In genomic region chr11:64803163-64803845, GRCh38 we compare ENCODE assay signal across 8 cellular contexts. TPM values are rescaled to one million over a fixed set of nuclear protein-coding genes. Genes with fewer than 3 reads are reported as not detected.
DNase-seq lines count a peak whose midpoint lies in the region; ATAC-seq and TF ChIP-seq lines count a peak whose summit lies in the region.

Gene MAP4K2, minus strand, starts transcription at chr11:64803214. Its CDS starts 65 bp downstream, at chr11:64803149.

- TF ChIP-seq CTCF in PC-9 (conservative IDR thresholded peaks at IDR 0.05) = peak; percentile 47; the same call in 1 of the 2 replicates

- peak within 1 kb of the TSS; percentile 89 to 100 (median 97) for H3K4me2 ChIP-seq in BLaER1 treated with 17β-estradiol and CSF1 and Interleukin-3, amounts not matched to agents 10 nM and 100 nM
- peak within 1 kb of the TSS; percentile 91 for H3K4me2 ChIP-seq in PC-9

- intact Hi-C loops in PC-9 (cut with micrococcal nuclease; ENCODE audit: unreplicated experiment) = loop anchor here (1.0 kb wide), 1 partner anchor 40 kb away; no protein-coding TSS in a partner anchor

- CTCF ChIA-PET in PC-9 (lab: Charles Lee) = interaction anchor here (0.6 to 1.2 kb wide), 2 partner anchors 40 to 412 kb away, joined by 5 read pairs; no protein-coding TSS in a partner anchor

- peak within 1 kb of the TSS; percentile 60 to 88 (median 83) for H3K27ac ChIP-seq in BLaER1 treated with 17β-estradiol and CSF1 and Interleukin-3, amounts not matched to agents 10 nM and 100 nM
- peak within 1 kb of the TSS; percentile 69 for H3K27ac ChIP-seq in PC-9

- H3K9me2 ChIP-seq in PC-9 (ENCODE audit: insufficient read depth) = no peaks in the 10 kb centered on the region

- peaks cover 21% of the 10 kb centered on the region for H3F3A ChIP-seq in PC-9 (ENCODE audit: insufficient read depth, low read depth)

- no peaks in the 10 kb centered on the region for H3K27me3 ChIP-seq in BLaER1 treated with 17β-estradiol and CSF1 and Interleukin-3, amounts not matched to agents 10 nM and 100 nM
- H3K27me3 ChIP-seq in PC-9 (ENCODE audit: insufficient read depth, low read depth) (no peaks in the 10 kb centered on the region), mucosa of stomach (ENCODE audit: control insufficient read depth, insufficient read depth, low read length) (no peaks in the 10 kb centered on the region)

- H3K27ac Mint-ChIP-seq in activated T-cell treated with anti-CD3 and anti-CD28 coated beads, Interleukin-2, amount 50 U/mL, for 24 hours = peak within 1 kb of the TSS; percentile 95

- no peaks in the 10 kb centered on the region for H3K9me3 ChIP-seq in BLaER1 treated with 17β-estradiol and CSF1 and Interleukin-3, amounts not matched to agents 10 nM and 100 nM (replicated peaks in 1 of 11)
- H3K9me3 ChIP-seq in PC-9 (ENCODE audit: insufficient read depth, low read depth) = no peaks in the 10 kb centered on the region
- H3K9me3 ChIP-seq in mucosa of stomach (ENCODE audit: control insufficient read depth, low read length) = no peaks in the 10 kb centered on the region

- H3K79me2 ChIP-seq in PC-9 (ENCODE audit: low read depth) = peaks cover 3% of the 10 kb centered on the region; the same call in 1 of the 2 replicates

- peak within 1 kb of the TSS; percentile 88 for H2AFZ ChIP-seq in PC-9

- H3K27me3 Mint-ChIP-seq in activated T-cell treated with anti-CD3 and anti-CD28 coated beads, Interleukin-2, amount 50 U/mL, for 24 hours = no peaks in the 10 kb centered on the region

- POLR2A ChIA-PET in PC-9 (lab: Charles Lee; ENCODE audit: unreplicated experiment) = interaction anchor here (0.6 to 0.7 kb wide), 3 partner anchors 25 to 1048 kb away, joined by 6 to 9 read pairs (median 7); partner anchors contain the start of gene SF1

- peaks cover 0 to 36% (median 0%) of the 10 kb centered on the region in 11 experiments; a peak in 6 of 22 replicates for H4K20me1 ChIP-seq in BLaER1 treated with 17β-estradiol and CSF1 and Interleukin-3, amounts not matched to agents 10 nM and 100 nM
- H4K20me1 ChIP-seq in PC-9 (ENCODE audit: insufficient read depth) = no peaks in the 10 kb centered on the region

- H3K4me3 ChIP-seq in BLaER1 treated with 17β-estradiol and CSF1 and Interleukin-3, amounts not matched to agents 10 nM and 100 nM = peak within 1 kb of the TSS; percentile 68 to 79 (median 72)
- H3K4me3 ChIP-seq in PC-9 (peak within 1 kb of the TSS; percentile 76), mucosa of stomach (ENCODE audit: low read length) (peak within 1 kb of the TSS; percentile 82)

- peak; percentile 56 for ATAC-seq in GM19395 (IDR thresholded peaks at IDR 0.05; ENCODE audit: unreplicated experiment)

- peak within 1 kb of the TSS; percentile 73 to 83 (median 79) for H3K9ac ChIP-seq in BLaER1 treated with 17β-estradiol and CSF1 and Interleukin-3, amounts not matched to agents 10 nM and 100 nM
- H3K9ac ChIP-seq in mucosa of stomach (ENCODE audit: low read length) = peak within 1 kb of the TSS; percentile 65

- H3K9me3 Mint-ChIP-seq in activated T-cell treated with anti-CD3 and anti-CD28 coated beads, Interleukin-2, amount 50 U/mL, for 24 hours = no peaks in the 10 kb centered on the region

- H3K4me3 Mint-ChIP-seq in activated T-cell treated with anti-CD3 and anti-CD28 coated beads, Interleukin-2, amount 50 U/mL, for 24 hours = peak within 1 kb of the TSS; percentile 85

- H3K36me3 Mint-ChIP-seq in activated T-cell treated with anti-CD3 and anti-CD28 coated beads, Interleukin-2, amount 50 U/mL, for 24 hours (ENCODE audit: low read depth) = peaks cover 82% of the 10 kb centered on the region

- peaks cover 47% of the 10 kb centered on the region for H3K4me1 Mint-ChIP-seq in activated T-cell treated with anti-CD3 and anti-CD28 coated beads, Interleukin-2, amount 50 U/mL, for 24 hours (ENCODE audit: low read depth)

- BruUV-seq in PC-9 (replicated peaks; lab: Mats Ljungman, UMichigan) = no TSS peak

- peaks cover 28 to 69% (median 44%) of the 10 kb centered on the region in 11 experiments for H3K36me3 ChIP-seq in BLaER1 treated with 17β-estradiol and CSF1 and Interleukin-3, amounts not matched to agents 10 nM and 100 nM
- H3K36me3 ChIP-seq in PC-9 (ENCODE audit: low read depth) (peaks cover 7% of the 10 kb centered on the region; the same call in 1 of the 2 replicates), mucosa of stomach (ENCODE audit: control insufficient read depth, insufficient read depth, low read length) (peaks cover 13% of the 10 kb centered on the region)

- peaks cover 59 to 82% (median 76%) of the 10 kb centered on the region in 10 experiments for H3K4me1 ChIP-seq in BLaER1 treated with 17β-estradiol and CSF1 and Interleukin-3, amounts not matched to agents 10 nM and 100 nM
- H3K4me1 ChIP-seq in PC-9 (replicated peaks; ENCODE audit: insufficient read depth) (peaks cover 20% of the 10 kb centered on the region), mucosa of stomach (ENCODE audit: control insufficient read depth, insufficient read depth, low read length) (peaks cover 24% of the 10 kb centered on the region)

- peak; percentile 94 for DNase-seq in HuH-7.5 (ENCODE audit: low spot score)
- peak; percentile 72 to 93 for DNase-seq in PC-9
- peak; percentile 90 for DNase-seq in activated T-cell treated with anti-CD3 and anti-CD28 coated beads, Interleukin-2, amount 50 U/mL, for 24 hours
- peak; percentile 87 to 95 for DNase-seq in erythroblast (lab: John Stamatoyannopoulos, UW)
- peak; percentile 46 to 69 for DNase-seq in stimulated activated CD8-positive, alpha-beta memory T cell treated with anti-CD3 and anti-CD28 coated beads, Interleukin-4, amount 100 ng/mL, for 4 hours (ENCODE audit: low read depth in 2 of 2, low spot score in 1 of 2)

- peak; percentile 49 for TF ChIP-seq POLR2A in erythroblast (IDR thresholded peaks at IDR 0.05; ENCODE audit: low read length)

RNA-seq across cellular contexts. Expression of gene MAP4K2, which starts in this region (rescaled TPM):
- 32.6 and 34.3 TPM in 2 replicates for total RNA-seq in PC-9 (2021)

Comparison
In these comparisons a context has a peak if more than half of its experiments do, and no peak if none do; other contexts are left out.
1. Peak in every context shown above with its lines: DNase-seq, ATAC-seq, H3K4me3 ChIP-seq and H3K27ac ChIP-seq.